Comparison of ENCODE assay signal across 8 cellular contexts in the genomic region with DNA sequence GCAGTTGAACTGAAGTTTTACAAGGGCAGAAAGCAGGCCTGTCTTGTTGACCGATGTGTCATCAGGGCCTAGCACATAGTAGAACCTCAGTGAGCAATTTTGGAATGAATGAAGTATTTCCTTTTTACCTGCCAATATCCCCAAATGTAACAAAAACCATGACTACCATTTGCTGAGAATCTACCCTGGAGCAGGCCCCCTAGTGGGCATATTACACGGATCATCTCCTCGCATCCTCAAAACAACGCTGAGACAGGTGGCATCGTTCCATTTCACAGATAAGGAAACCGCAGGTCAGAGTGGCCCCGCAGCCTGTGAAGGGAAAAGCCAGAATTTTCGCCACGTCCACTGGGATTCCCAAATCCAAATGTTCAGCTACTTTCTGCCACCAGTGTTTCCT.
DNase-seq lines count a peak whose midpoint lies in the region; ATAC-seq, FAIRE-seq and TF ChIP-seq lines count a peak whose summit lies in the region.

No MANE protein-coding gene starts in this region.

- intact Hi-C loops in activated CD4-positive, alpha-beta T cell treated with anti-CD3 and anti-CD28 coated beads for 36 hours (cut with DNase I, micrococcal nuclease), result loop anchor here in 1 of 2 experiments (5.0 kb wide), 1 partner anchor 451 kb away; no protein-coding TSS in a partner anchor

- no peaks in the 10 kb centered on the region for H3K4me1 ChIP-seq in Loucy (ENCODE audit: insufficient read depth, low read length, poor library complexity, severe bottlenecking)

- H3F3A ChIP-seq in Loucy (ENCODE audit: low read depth), result no peaks in the 10 kb centered on the region

- no peak for FAIRE-seq in bronchial epithelial cell (lab: Jason Lieb, UNC)

- H3K27me3 Mint-ChIP-seq in activated CD4-positive, alpha-beta T cell treated with anti-CD3 and anti-CD28 coated beads for 36 hours, result peaks cover 12% of the 10 kb centered on the region

- no peaks in the 10 kb centered on the region for H4K20me1 ChIP-seq in Loucy (ENCODE audit: insufficient read depth, low read length, poor library complexity, severe bottlenecking)

- CTCF ChIA-PET in activated CD4-positive, alpha-beta T cell treated with anti-CD3 and anti-CD28 coated beads for 36 hours (lab: Charles Lee), result interaction anchor here (0.6 to 2.4 kb wide), 3 partner anchors 10 to 166 kb away, joined by 3 to 7 read pairs (median 3); no protein-coding TSS in a partner anchor

- H3K27ac Mint-ChIP-seq in activated CD4-positive, alpha-beta T cell treated with anti-CD3 and anti-CD28 coated beads for 36 hours, result no peak overlapping the region

- POLR2A ChIA-PET in activated CD4-positive, alpha-beta T cell treated with anti-CD3 and anti-CD28 coated beads for 36 hours (lab: Charles Lee), result no interaction called here

- DNase-seq in activated CD4-positive, alpha-beta T cell treated with anti-CD3 and anti-CD28 coated beads for 36 hours, result peak; percentile 43
- no peak for DNase-seq in activated CD4-positive, alpha-beta T cell treated with anti-CD3 and anti-CD28 coated beads for 1 hour
- DNase-seq in bronchial epithelial cell (ENCODE audit: low read depth), result no peak
- DNase-seq in stimulated activated CD4-positive, alpha-beta T cell treated with anti-CD3 and anti-CD28 coated beads, Interleukin-1b, Interleukin-23, amount 100 ng/mL, for 48 hours, result peak; percentile 3
- DNase-seq in GDM1 (lab: John Stamatoyannopoulos, UW), result no peak
- DNase-seq in NCI-H1436 (lab: John Stamatoyannopoulos, UW), result no peak

- H3K4me3 Mint-ChIP-seq in activated CD4-positive, alpha-beta T cell treated with anti-CD3 and anti-CD28 coated beads for 36 hours, result no peak overlapping the region

- H3K9me3 Mint-ChIP-seq in activated CD4-positive, alpha-beta T cell treated with anti-CD3 and anti-CD28 coated beads for 36 hours (ENCODE audit: low read depth), result peaks cover 8% of the 10 kb centered on the region

- H3K9ac ChIP-seq in Loucy (ENCODE audit: low read depth, low read length, poor library complexity, severe bottlenecking), result no peak overlapping the region

- H3K36me3 ChIP-seq in Loucy (ENCODE audit: insufficient read depth, low read length), result no peaks in the 10 kb centered on the region
- H3K36me3 ChIP-seq in bronchial epithelial cell (ENCODE audit: control insufficient read depth, insufficient read depth, low read length), result no peaks in the 10 kb centered on the region

- H3K4me3 ChIP-seq in Loucy (ENCODE audit: low read length, poor library complexity, severe bottlenecking), result no peak overlapping the region
- no peak overlapping the region for H3K4me3 ChIP-seq in bronchial epithelial cell (ENCODE audit: low read depth, low read length)

- H3K4me2 ChIP-seq in Loucy (ENCODE audit: low read depth, low read length, poor library complexity, severe bottlenecking), result no peak overlapping the region

- H3K79me2 ChIP-seq in Loucy (ENCODE audit: insufficient read depth, low read length), result no peaks in the 10 kb centered on the region

- H3K36me3 Mint-ChIP-seq in activated CD4-positive, alpha-beta T cell treated with anti-CD3 and anti-CD28 coated beads for 36 hours (ENCODE audit: low read depth), result peaks cover 2% of the 10 kb centered on the region

- no peak for ATAC-seq in activated CD4-positive, alpha-beta T cell treated with anti-CD3 and anti-CD28 coated beads for 36 hours
- ATAC-seq in GM19395 (IDR thresholded peaks at IDR 0.05; ENCODE audit: unreplicated experiment), result no peak

- no peaks in the 10 kb centered on the region for H3K9me3 ChIP-seq in Loucy (ENCODE audit: insufficient read depth, low read depth, low read length)

- no peak overlapping the region for H2AFZ ChIP-seq in Loucy (ENCODE audit: low read length)

- H3K27me3 ChIP-seq in Loucy (ENCODE audit: insufficient read depth, low read length, poor library complexity, severe bottlenecking), result no peaks in the 10 kb centered on the region
- no peaks in the 10 kb centered on the region for H3K27me3 ChIP-seq in bronchial epithelial cell (ENCODE audit: control insufficient read depth, insufficient read depth, low read length)

- TF ChIP-seq CTCF in Loucy (conservative IDR thresholded peaks at IDR 0.05; ENCODE audit: low read length) (peak; percentile 67), bronchial epithelial cell (IDR thresholded peaks at IDR 0.05; ENCODE audit: insufficient read depth, low read length, severe bottlenecking) (peak; percentile 38)

- H3K9me2 ChIP-seq in Loucy (replicated peaks; ENCODE audit: low read depth, low read length), result no peaks in the 10 kb centered on the region

- H3K4me1 Mint-ChIP-seq in activated CD4-positive, alpha-beta T cell treated with anti-CD3 and anti-CD28 coated beads for 36 hours, result no peaks in the 10 kb centered on the region

Comparison
In these comparisons a context has a peak if more than half of its experiments do, and no peak if none do; other contexts are left out.
1. DNase-seq: peak in activated CD4-positive, alpha-beta T cell treated with anti-CD3 and anti-CD28 coated beads for 36 hours (single experiment) and stimulated activated CD4-positive, alpha-beta T cell treated with anti-CD3 and anti-CD28 coated beads, Interleukin-1b, Interleukin-23, amount 100 ng/mL, for 48 hours (single experiment); none in activated CD4-positive, alpha-beta T cell treated with anti-CD3 and anti-CD28 coated beads for 1 hour (single experiment), bronchial epithelial cell (single experiment), GDM1 (single experiment) and NCI-H1436 (single experiment).